In the genomic region with DNA sequence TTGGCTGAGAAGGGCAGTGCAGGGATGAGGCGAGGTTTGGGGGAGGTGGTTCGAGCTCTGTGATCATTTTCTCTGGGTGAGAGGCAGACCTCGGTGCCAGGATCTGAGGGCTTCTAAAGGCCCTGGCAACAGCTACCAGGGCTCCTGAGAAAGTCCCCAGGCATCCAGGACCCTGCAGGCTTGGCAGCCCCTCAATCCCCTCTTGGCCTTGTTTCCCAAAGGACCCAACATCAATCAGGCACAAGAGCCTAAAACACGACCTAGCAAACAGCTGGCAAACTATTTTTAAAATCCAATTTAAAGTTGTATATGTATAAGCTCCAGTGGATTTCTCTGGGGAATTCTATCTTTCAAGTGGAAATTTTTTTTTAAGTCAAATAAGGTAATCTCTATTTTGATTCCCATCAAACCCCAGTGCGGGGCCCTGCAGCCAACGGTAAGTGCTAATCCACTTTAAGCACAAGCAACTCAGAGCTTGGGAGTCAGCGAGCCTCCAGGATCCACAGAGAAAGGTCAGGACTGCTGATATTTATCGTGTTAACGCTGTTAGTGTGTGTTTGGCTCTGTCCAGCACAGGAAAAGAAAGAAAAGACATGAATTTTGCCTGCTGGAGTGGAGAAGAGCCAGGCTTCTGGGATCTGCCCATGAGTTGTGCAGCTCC, we compare ENCODE assay signal across 11 cellular contexts. TPM values are rescaled to one million over a fixed set of nuclear protein-coding genes. Genes with fewer than 3 reads are reported as not detected.
A peak's percentile ranks its signal among the peaks of the same experiment; 100 is the strongest.
DNase-seq lines count a peak whose midpoint lies in the region; ATAC-seq lines count a peak whose summit lies in the region.
"Had no signal": no experiment of that assay in that cellular context is flagged by ENCODE, and none has a peak within 500 bp of the region (broad histone marks: within the 10 kb centered on the region; RNA-seq: fewer than 3 reads in every experiment).

No MANE protein-coding gene starts in this region.

- H3K4me3 ChIP-seq in BLaER1 treated with 17β-estradiol and CSF1 and Interleukin-3, amounts not matched to agents 10 nM and 100 nM, result peak overlapping the region in 2 of 10 experiments; percentile 8 to 15; a peak in 2 of 20 replicates
- H3K4me3 ChIP-seq in SJCRH30, result no peak overlapping the region; the same call in 1 of the 2 replicates

- DNase-seq in SJCRH30 (peak; percentile 46 to 71), Right ventricle myocardium superior (no peak), pons (ENCODE audit: low spot score) (peak; percentile 19), DMS79 treated with DMSO at 0.1 percent for 48 hours (lab: John Stamatoyannopoulos, UW) (no peak)
- DNase-seq in activated CD8-positive, alpha-beta memory T cell treated with anti-CD3 and anti-CD28 coated beads, Interleukin-2, amount 50 U/mL, for 4 hours, result no peak
- DNase-seq: activated naive CD4-positive, alpha-beta T cell treated with anti-CD3 and anti-CD28 coated beads for 36 hours; CD4-positive, alpha-beta T cell; NCI-H748 treated with DMSO at 0.1 percent for 48 hours had no signal

- no peaks in the 10 kb centered on the region for H3K9me3 ChIP-seq in BLaER1 treated with 17β-estradiol and CSF1 and Interleukin-3, amounts not matched to agents 10 nM and 100 nM (replicated peaks in 1 of 11)
- H3K9me3 ChIP-seq in SJCRH30 (replicated peaks), result no peaks in the 10 kb centered on the region; the same call in 1 of the 2 replicates

- no peaks in the 10 kb centered on the region for H3K36me3 ChIP-seq in BLaER1 treated with 17β-estradiol and CSF1 and Interleukin-3, amounts not matched to agents 10 nM and 100 nM
- no peaks in the 10 kb centered on the region for H3K36me3 ChIP-seq in SJCRH30

- intact Hi-C loops in Right ventricle myocardium superior (cut with DNase I), result no loop called here

- H3K27me3 ChIP-seq in BLaER1 treated with 17β-estradiol and CSF1 and Interleukin-3, amounts not matched to agents 10 nM and 100 nM, result no peaks in the 10 kb centered on the region
- H3K27me3 ChIP-seq in SJCRH30, result peaks cover 4% of the 10 kb centered on the region; the same call in 1 of the 2 replicates

- H3K27ac ChIP-seq in BLaER1 treated with 17β-estradiol and CSF1 and Interleukin-3, amounts not matched to agents 10 nM and 100 nM, result peak overlapping the region; percentile 17 to 75 (median 68); a peak in 20 of 22 replicates
- H3K27ac ChIP-seq in SJCRH30, result peak overlapping the region; percentile 8; the same call in 1 of the 2 replicates

- ATAC-seq in Right ventricle myocardium superior (ENCODE audit: poor library complexity), result peak; percentile 59
- no peak for ATAC-seq in HG02852 (IDR thresholded peaks at IDR 0.05; ENCODE audit: unreplicated experiment)
- ATAC-seq in HG02981 (IDR thresholded peaks at IDR 0.05; ENCODE audit: unreplicated experiment), result no peak

- H3K4me2 ChIP-seq in BLaER1 treated with 17β-estradiol and CSF1 and Interleukin-3, amounts not matched to agents 10 nM and 100 nM, result peak overlapping the region; percentile 65 to 90 (median 79)

- no peaks in the 10 kb centered on the region for H4K20me1 ChIP-seq in BLaER1 treated with 17β-estradiol and CSF1 and Interleukin-3, amounts not matched to agents 10 nM and 100 nM

- peaks cover 32 to 39% (median 34%) of the 10 kb centered on the region in 10 experiments for H3K4me1 ChIP-seq in BLaER1 treated with 17β-estradiol and CSF1 and Interleukin-3, amounts not matched to agents 10 nM and 100 nM
- peaks cover 26% of the 10 kb centered on the region for H3K4me1 ChIP-seq in SJCRH30

- peak overlapping the region; percentile 17 to 72 (median 59); a peak in 21 of 22 replicates for H3K9ac ChIP-seq in BLaER1 treated with 17β-estradiol and CSF1 and Interleukin-3, amounts not matched to agents 10 nM and 100 nM

RNA-seq across cellular contexts. Expression of a gene that starts 14.9 kb away (rescaled TPM):
- 218 and 291 TPM in 2 replicates for total RNA-seq in SJCRH30 (2014; rRNA removed; shearing (Covaris generic))
- total RNA-seq in Right ventricle myocardium superior, result 116 TPM

RNA-seq across cellular contexts. Expression of a gene that starts 37.3 kb away (rescaled TPM):
- total RNA-seq in SJCRH30 (2014; rRNA removed; shearing (Covaris generic)), result 37.0 and 38.9 TPM in 2 replicates
- total RNA-seq in Right ventricle myocardium superior, result 25.1 TPM

RNA-seq across cellular contexts. Expression of a gene that starts 53.4 kb away (rescaled TPM):
- total RNA-seq in SJCRH30 (2014; rRNA removed; shearing (Covaris generic)), result 51.3 and 54.7 TPM in 2 replicates
- total RNA-seq in Right ventricle myocardium superior, result 16.9 TPM

Comparison
In these comparisons a context has a peak if more than half of its experiments do, and no peak if none do; other contexts are left out.
1. DNase-seq: peak in SJCRH30 (2 of 2) and pons (single experiment); none in Right ventricle myocardium superior (single experiment), activated CD8-positive, alpha-beta memory T cell treated with anti-CD3 and anti-CD28 coated beads, Interleukin-2, amount 50 U/mL, for 4 hours (single experiment) and DMS79 treated with DMSO at 0.1 percent for 48 hours (single experiment).